Comparison of ENCODE assay signal across 20 cellular contexts in the genomic region with DNA sequence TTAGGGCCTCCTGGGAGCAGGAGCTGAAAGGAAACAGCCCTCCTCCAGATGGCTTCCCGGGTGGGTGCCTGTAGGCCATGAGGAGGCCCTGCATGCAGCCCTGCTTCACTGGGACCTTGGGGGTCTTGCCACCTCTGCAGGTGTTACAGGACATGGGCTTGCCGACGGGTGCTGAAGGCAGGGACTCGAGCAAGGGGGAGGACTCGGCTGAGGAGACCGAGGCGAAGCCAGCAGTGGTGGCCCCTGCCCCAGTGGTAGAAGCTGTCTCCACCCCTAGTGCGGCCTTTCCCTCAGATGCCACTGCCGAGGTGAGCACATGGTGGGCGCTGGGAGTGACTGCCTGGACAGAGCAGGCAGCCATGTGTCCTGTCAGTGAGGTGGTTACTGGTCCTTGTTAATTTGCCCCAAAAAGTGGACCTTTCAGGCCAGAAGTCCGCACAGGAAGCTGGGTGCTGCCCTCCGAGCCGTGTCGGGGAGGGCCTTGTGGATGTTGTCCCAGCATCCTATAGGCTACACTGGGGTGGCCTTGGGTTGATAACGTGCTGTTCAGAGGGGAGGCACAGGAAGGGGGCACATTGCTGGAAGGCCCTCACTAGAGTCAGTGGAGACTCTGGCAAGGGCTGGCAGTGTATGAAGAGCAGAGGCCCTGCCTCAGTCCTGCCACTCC.
"Had no signal": no experiment of that assay in that cellular context is flagged by ENCODE, and none has a peak within 500 bp of the region (broad histone marks: within the 10 kb centered on the region; RNA-seq: fewer than 3 reads in every experiment).

No MANE protein-coding gene starts in this region.

- H3K27ac Mint-ChIP-seq: activated naive CD8-positive, alpha-beta T cell treated with anti-CD3 and anti-CD28 coated beads for 36 hours; type B pancreatic cell had no signal

- H3K27me3 Mint-ChIP-seq: activated naive CD8-positive, alpha-beta T cell treated with anti-CD3 and anti-CD28 coated beads for 36 hours; naive B cell; type B pancreatic cell had no signal

- H3K9me3 ChIP-seq: esophagus muscularis mucosa, lower lobe of right lung, psoas muscle, sigmoid colon, suprapubic skin had no signal

- H3K27me3 ChIP-seq: dorsolateral prefrontal cortex, esophagus muscularis mucosa, sigmoid colon, suprapubic skin had no signal

- H3K9me3 Mint-ChIP-seq: activated naive CD8-positive, alpha-beta T cell treated with anti-CD3 and anti-CD28 coated beads for 36 hours; immature natural killer cell; naive B cell; type B pancreatic cell had no signal

- H3K4me3 Mint-ChIP-seq: activated naive CD8-positive, alpha-beta T cell treated with anti-CD3 and anti-CD28 coated beads for 36 hours; immature natural killer cell; naive B cell; type B pancreatic cell had no signal

- H3K4me1 ChIP-seq: lower lobe of right lung, psoas muscle, sigmoid colon had no signal

- DNase-seq: activated gamma-delta T cell; activated naive CD8-positive, alpha-beta T cell treated with anti-CD3 and anti-CD28 coated beads for 36 hours; activated T-cell treated with anti-CD3 and anti-CD28 coated beads, Interleukin-2, amount 50 U/mL, for 48 hours; aorta; dorsolateral prefrontal cortex; foreskin fibroblast; glutamatergic neuron; immature natural killer cell; lower lobe of right lung; midbrain; naive B cell; occipital lobe; psoas muscle; sigmoid colon; stimulated activated CD4-positive, alpha-beta T cell treated with anti-CD3 and anti-CD28 coated beads, Interleukin-12 subunit alpha, Interleukin-12 subunit beta, amount 100 ng/mL, for 4 hours; stimulated activated naive CD8-positive, alpha-beta T cell treated with anti-CD3 and anti-CD28 coated beads, Interleukin-15, Interleukin-2, amounts not matched to agents 100 U/mL and 50 U/mL, for 24 hours; T-helper 2 cell had no signal

- H3K27ac ChIP-seq: dorsolateral prefrontal cortex, esophagus muscularis mucosa, lower lobe of right lung, psoas muscle, sigmoid colon, suprapubic skin had no signal

- H3K4me1 Mint-ChIP-seq: activated naive CD8-positive, alpha-beta T cell treated with anti-CD3 and anti-CD28 coated beads for 36 hours; immature natural killer cell; naive B cell had no signal

- H3K4me3 ChIP-seq: dorsolateral prefrontal cortex, esophagus muscularis mucosa, lower lobe of right lung, psoas muscle, sigmoid colon, suprapubic skin had no signal

- ATAC-seq: lower lobe of right lung; psoas muscle; stimulated activated naive CD8-positive, alpha-beta T cell treated with anti-CD3 and anti-CD28 coated beads, Interleukin-15, Interleukin-2, amounts not matched to agents 100 U/mL and 50 U/mL, for 24 hours had no signal
